In the genomic region with DNA sequence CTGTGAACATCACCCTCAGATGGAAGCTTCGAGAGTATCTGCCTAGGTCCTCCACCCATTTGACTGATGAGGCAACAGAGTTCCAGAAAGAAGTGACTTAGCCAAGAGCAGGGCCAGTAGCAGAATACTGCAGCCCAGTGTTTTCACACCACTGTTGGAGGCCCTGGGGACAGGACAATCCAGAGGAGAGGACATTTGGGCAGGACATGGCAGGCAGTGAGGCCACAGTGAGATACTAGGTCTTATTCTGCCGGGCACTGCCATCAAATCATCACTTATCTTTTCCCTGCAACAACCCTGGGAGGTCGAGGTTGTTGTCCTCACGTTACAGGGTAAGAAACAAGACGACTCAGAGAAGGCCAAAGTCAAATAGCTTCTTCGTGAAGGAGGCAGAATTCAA, we compare ENCODE assay signal across 21 cellular contexts. TPM values are rescaled to one million over a fixed set of nuclear protein-coding genes. Genes with fewer than 3 reads are reported as not detected.
DNase-seq lines count a peak whose midpoint lies in the region; ATAC-seq and TF ChIP-seq lines count a peak whose summit lies in the region.
"Had no signal": no experiment of that assay in that cellular context is flagged by ENCODE, and none has a peak within 500 bp of the region (broad histone marks: within the 10 kb centered on the region; RNA-seq: fewer than 3 reads in every experiment).

No MANE protein-coding gene starts in this region.

- H3K4me1 Mint-ChIP-seq in effector memory CD8-positive, alpha-beta T cell (ENCODE audit: low read depth in 2 of 2): peaks cover 0 to 5% of the 10 kb centered on the region in 2 donors

- H4K20me1 ChIP-seq in KMS-11 (ENCODE audit: insufficient read depth): no peaks in the 10 kb centered on the region

- WGBS in spleen, 5 donors: 72 to 82% (median 75%) methylated on average over 6 of the region's 6 CpGs

- H3K27ac ChIP-seq in KMS-11: no peak overlapping the region
- no peak overlapping the region for H3K27ac ChIP-seq in spleen
- H3K27ac ChIP-seq: BLaER1 treated with 17β-estradiol and CSF1 and Interleukin-3, amounts not matched to agents 10 nM and 100 nM had no signal

- no peaks in the 10 kb centered on the region for H3K27me3 ChIP-seq in KMS-11 (ENCODE audit: insufficient read depth, low read depth)
- peaks cover 0 to 34% (median 0%) of the 10 kb centered on the region in 7 donors for H3K27me3 ChIP-seq in spleen (replicated peaks in 1 of 7)
- H3K27me3 ChIP-seq: BLaER1 treated with 17β-estradiol and CSF1 and Interleukin-3, amounts not matched to agents 10 nM and 100 nM had no signal

- H3K27me3 Mint-ChIP-seq in effector memory CD8-positive, alpha-beta T cell: peaks cover 14 to 20% of the 10 kb centered on the region in 2 donors

- H3K36me3 ChIP-seq in KMS-11 (ENCODE audit: insufficient read depth) (no peaks in the 10 kb centered on the region), spleen (no peaks in the 10 kb centered on the region)
- H3K36me3 ChIP-seq: BLaER1 treated with 17β-estradiol and CSF1 and Interleukin-3, amounts not matched to agents 10 nM and 100 nM had no signal

- no peaks in the 10 kb centered on the region for H3K9me3 Mint-ChIP-seq in effector memory CD8-positive, alpha-beta T cell
- H3K9me3 Mint-ChIP-seq: CD4-positive, alpha-beta memory T cell had no signal

- no peaks in the 10 kb centered on the region for H3K9me3 ChIP-seq in spleen
- H3K9me3 ChIP-seq: BLaER1 treated with 17β-estradiol and CSF1 and Interleukin-3, amounts not matched to agents 10 nM and 100 nM; Caco-2 had no signal

- H2AFZ ChIP-seq in KMS-11 (ENCODE audit: low read depth): no peak overlapping the region

- no peak overlapping the region for H3K4me3 Mint-ChIP-seq in effector memory CD8-positive, alpha-beta T cell
- H3K4me3 Mint-ChIP-seq: CD4-positive, alpha-beta memory T cell had no signal

- no peak for ATAC-seq in left lobe of liver
- no peak for ATAC-seq in effector memory CD8-positive, alpha-beta T cell (replicated peaks)
- ATAC-seq: Panc1 had no signal

- peaks cover 3% of the 10 kb centered on the region for H3K36me3 Mint-ChIP-seq in effector memory CD8-positive, alpha-beta T cell (ENCODE audit: insufficient read depth)
- H3K36me3 Mint-ChIP-seq: CD4-positive, alpha-beta memory T cell had no signal

- no peak overlapping the region for H3K4me3 ChIP-seq in KMS-11 (IDR thresholded peaks at IDR 0.05; ENCODE audit: insufficient read depth, low read depth, low read length)
- no peak overlapping the region for H3K4me3 ChIP-seq in spleen
- H3K4me3 ChIP-seq: BLaER1 treated with 17β-estradiol and CSF1 and Interleukin-3, amounts not matched to agents 10 nM and 100 nM had no signal

- TF ChIP-seq CTCF in KMS-11 (conservative IDR thresholded peaks at IDR 0.05; ENCODE audit: low read depth, low read length): no peak
- no peak for TF ChIP-seq CTCF in spleen (IDR thresholded peaks at IDR 0.05 in 8 of 11, conservative IDR thresholded peaks at IDR 0.05 in 3 of 11)

- intact Hi-C loops in spleen (cut with DNase I; ENCODE audit: low total_unique reads): no loop called here

- H3K9ac ChIP-seq in KMS-11: no peak overlapping the region
- H3K9ac ChIP-seq: BLaER1 treated with 17β-estradiol and CSF1 and Interleukin-3, amounts not matched to agents 10 nM and 100 nM had no signal

- TF ChIP-seq POLR2A in spleen (IDR thresholded peaks at IDR 0.05): no peak

- H3K4me1 ChIP-seq in KMS-11 (ENCODE audit: low read depth, poor library complexity, severe bottlenecking) (peaks cover 90% of the 10 kb centered on the region), spleen (peaks cover 5 to 16% (median 6%) of the 10 kb centered on the region in 6 donors)

- no peak overlapping the region for H3K27ac Mint-ChIP-seq in effector memory CD8-positive, alpha-beta T cell

- H3K4me2 ChIP-seq in KMS-11: peak overlapping the region; percentile 92; the same call in 1 of the 2 replicates

- no peaks in the 10 kb centered on the region for H3K79me2 ChIP-seq in KMS-11 (ENCODE audit: insufficient read depth, low read depth)

- peak; percentile 30 for DNase-seq in activated CD8-positive, alpha-beta memory T cell treated with anti-CD3 and anti-CD28 coated beads for 24 hours
- DNase-seq in activated CD8-positive, alpha-beta memory T cell treated with anti-CD3 and anti-CD28 coated beads, Interleukin-2, amount 50 U/mL, for 4 hours: no peak
- peak; percentile 30 for DNase-seq in left lobe of liver (ENCODE audit: low spot score)
- DNase-seq in spleen: peak; percentile 25
- DNase-seq in activated CD4-positive, alpha-beta T cell treated with anti-CD3 and anti-CD28 coated beads for 4 hours: no peak
- no peak for DNase-seq in effector memory CD8-positive, alpha-beta T cell
- DNase-seq in NCI-H82 treated with DMSO at 0.1 percent for 48 hours (lab: John Stamatoyannopoulos, UW; ENCODE audit: unreplicated experiment): no peak
- DNase-seq: 8988T; Caco-2; CD4-positive, alpha-beta memory T cell; IMR-90; NCI-H1105; NCI-H146; NCI-H2029; NCI-H2227 treated with DMSO at 0.1 percent for 48 hours; NCI-H510A; NCI-H748 treated with DMSO at 0.1 percent for 48 hours; NK-92 treated with Interleukin-12 subunit alpha and Interleukin-12 subunit beta, amount 100 ng/mL, for 24 hours had no signal

RNA-seq across cellular contexts. Expression of a gene that starts 5.5 kb away (rescaled TPM):
- total RNA-seq in left lobe of liver (0.38 TPM), spleen (1 to 10 TPM in 2 of 7 donors, under 1 TPM in 4, not detected in 1; 0.26 to 1.6 (median 0.41) TPM)
- under 1 TPM; 0.14 to 0.20 (median 0.19) TPM for polyA plus RNA-seq in spleen
- total RNA-seq: CD4-positive, alpha-beta memory T cell; IMR-90 had no signal
- polyA plus RNA-seq: CD4-positive, alpha-beta memory T cell; IMR-90 had no signal

Comparison
In these comparisons a context has a peak if more than half of its experiments do, and no peak if none do; other contexts are left out.
1. DNase-seq: peak in activated CD8-positive, alpha-beta memory T cell treated with anti-CD3 and anti-CD28 coated beads for 24 hours (single experiment), left lobe of liver (single experiment) and spleen (single experiment); none in activated CD8-positive, alpha-beta memory T cell treated with anti-CD3 and anti-CD28 coated beads, Interleukin-2, amount 50 U/mL, for 4 hours (single experiment), activated CD4-positive, alpha-beta T cell treated with anti-CD3 and anti-CD28 coated beads for 4 hours (0 of 2), effector memory CD8-positive, alpha-beta T cell (0 of 3) and NCI-H82 treated with DMSO at 0.1 percent for 48 hours (single experiment).